In the genomic region with DNA sequence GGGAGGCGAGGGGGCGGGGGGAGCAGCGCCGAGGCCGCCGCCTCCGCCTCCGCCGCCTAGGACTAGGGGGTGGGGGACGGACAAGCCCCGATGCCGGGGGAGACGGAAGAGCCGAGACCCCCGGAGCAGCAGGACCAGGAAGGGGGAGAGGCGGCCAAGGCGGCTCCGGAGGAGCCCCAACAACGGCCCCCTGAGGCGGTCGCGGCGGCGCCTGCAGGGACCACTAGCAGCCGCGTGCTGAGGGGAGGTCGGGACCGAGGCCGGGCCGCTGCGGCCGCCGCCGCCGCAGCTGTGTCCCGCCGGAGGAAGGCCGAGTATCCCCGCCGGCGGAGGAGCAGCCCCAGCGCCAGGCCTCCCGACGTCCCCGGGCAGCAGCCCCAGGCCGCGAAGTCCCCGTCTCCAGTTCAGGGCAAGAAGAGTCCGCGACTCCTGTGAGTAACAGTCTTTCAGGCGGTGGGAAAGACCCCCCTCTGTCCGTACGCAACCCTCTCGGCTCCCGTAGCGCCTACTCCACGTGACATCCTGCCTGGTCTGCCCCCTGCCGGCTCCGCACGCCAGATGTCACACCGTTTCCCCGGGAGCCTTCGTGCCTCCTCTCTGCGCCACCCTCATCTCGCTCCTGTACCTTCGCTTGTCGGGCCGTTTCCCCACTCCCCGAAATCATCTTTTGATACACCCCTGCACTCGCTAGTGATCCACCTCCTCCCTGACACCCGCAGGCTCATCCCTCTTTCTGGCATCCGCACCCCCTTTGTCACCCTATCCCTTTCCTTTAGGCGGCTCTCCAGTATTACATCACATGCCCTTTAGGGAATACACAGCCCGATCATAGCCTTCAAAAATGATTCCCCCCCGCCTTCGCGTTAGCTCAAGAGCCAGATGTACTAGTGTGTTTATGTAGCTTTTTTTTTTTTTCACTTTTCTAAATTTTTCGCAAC, we compare ENCODE assay signal across 8 cellular contexts. TPM values are rescaled to one million over a fixed set of nuclear protein-coding genes. Genes with fewer than 3 reads are reported as not detected.
DNase-seq lines count a peak whose midpoint lies in the region; TF ChIP-seq lines count a peak whose summit lies in the region.

No MANE protein-coding gene starts in this region.

- H2BK120ac ChIP-seq in H9 (ENCODE audit: low read depth, low read length, poor library complexity, severe bottlenecking): no peak overlapping the region

- intact Hi-C loops in stomach (cut with DNase I; ENCODE audit: low total_unique reads): no loop called here

- H2BK20ac ChIP-seq in H9 (ENCODE audit: low read depth, low read length, poor library complexity, severe bottlenecking): no peak overlapping the region

- H4K5ac ChIP-seq in H9 (ENCODE audit: insufficient read length, low read depth, low read length): no peak overlapping the region

- H3K56ac ChIP-seq in H9 (ENCODE audit: insufficient read length, low read depth, low read length): no peak overlapping the region

- TF ChIP-seq CTCF in H9 (conservative IDR thresholded peaks at IDR 0.05) (peak; percentile 71), foreskin fibroblast (IDR thresholded peaks at IDR 0.05; ENCODE audit: low read depth, low read length) (peak; percentile 62), neural crest cell (conservative IDR thresholded peaks at IDR 0.05) (peak; percentile 81), stomach (IDR thresholded peaks at IDR 0.05) (peak in 6 of 7 experiments; percentile 63 to 97 (median 80))

- H3K23me2 ChIP-seq in H9 (ENCODE audit: insufficient read length, low read depth, low read length, poor library complexity, severe bottlenecking): peaks cover 4% of the 10 kb centered on the region

- H2AK5ac ChIP-seq in H9 (ENCODE audit: insufficient read length, low read length): no peak overlapping the region

- TF ChIP-seq POLR2A in Raji (IDR thresholded peaks at IDR 0.05; ENCODE audit: insufficient read depth, low read depth, low read length) (peak; percentile 96), stomach (IDR thresholded peaks at IDR 0.05) (peak in 1 of 4 donors; percentile 44)

- H3K9me3 Mint-ChIP-seq in H9 (no peaks in the 10 kb centered on the region; a peak in 2 of 5 replicates), neural crest cell (no peaks in the 10 kb centered on the region)

- peak overlapping the region; percentile 79 to 92 for H3K4me3 ChIP-seq in foreskin fibroblast (ENCODE audit: low read depth in 1 of 2, low read length in 2 of 2)
- peak overlapping the region; percentile 72 to 100 (median 94) for H3K4me3 ChIP-seq in stomach

- H3K4me3 Mint-ChIP-seq in H9 (peak overlapping the region; percentile 99 to 100), neural crest cell (peak overlapping the region; percentile 100)

- no peak overlapping the region for H3K23ac ChIP-seq in H9 (ENCODE audit: insufficient read length, low read depth, low read length)

- DNase-seq in H9 (peak; percentile 87), M059J (ENCODE audit: low read depth) (peak; percentile 86), activated gamma-delta T cell (lab: John Stamatoyannopoulos, UW) (peak; percentile 80), foreskin fibroblast (peak; percentile 87 to 96), neural crest cell (ENCODE audit: low read depth, low spot score) (peak; percentile 83), stomach (peak; percentile 91)

- H3K9me3 ChIP-seq in ES-I3 (ENCODE audit: control insufficient read depth, insufficient read depth, low read length) (no peaks in the 10 kb centered on the region), H9 (ENCODE audit: control insufficient read depth, low read depth, low read length) (no peaks in the 10 kb centered on the region), stomach (no peaks in the 10 kb centered on the region)

- H2AFZ ChIP-seq in H9 (ENCODE audit: low read length): no peak overlapping the region

- H3K36me3 Mint-ChIP-seq in H9 (ENCODE audit: insufficient read depth in 1 of 3, low read depth in 3 of 3) (peaks cover 0 to 6% (median 3%) of the 10 kb centered on the region in 3 experiments; a peak in 5 of 7 replicates), neural crest cell (ENCODE audit: low read depth) (no peaks in the 10 kb centered on the region)

- no peak overlapping the region for H4K8ac ChIP-seq in H9 (replicated peaks; ENCODE audit: insufficient read length, low read depth, low read length)

- H3K27ac Mint-ChIP-seq in H9: peak overlapping the region; percentile 89 to 99 (median 97)
- peak overlapping the region; percentile 100 for H3K27ac Mint-ChIP-seq in neural crest cell (ENCODE audit: unreplicated experiment)

- no peaks in the 10 kb centered on the region for H3K36me3 ChIP-seq in ES-I3 (ENCODE audit: insufficient read depth, low read length)
- H3K36me3 ChIP-seq in stomach: no peaks in the 10 kb centered on the region

- H2BK15ac ChIP-seq in H9 (ENCODE audit: low read depth, low read length): no peak overlapping the region

- H3K4me2 ChIP-seq in H9 (ENCODE audit: insufficient read depth, insufficient read length, low read length): peak overlapping the region; percentile 78

- H3K18ac ChIP-seq in H9 (ENCODE audit: insufficient read length, low read depth, low read length): peak overlapping the region; percentile 87

- H3K27me3 ChIP-seq in H9 (ENCODE audit: insufficient read depth, low read length) (no peaks in the 10 kb centered on the region), stomach (no peaks in the 10 kb centered on the region)

- no peak overlapping the region for H2BK5ac ChIP-seq in H9 (ENCODE audit: insufficient read length, low read length)

- H3K9ac ChIP-seq in ES-I3 (ENCODE audit: low read depth, low read length): peak overlapping the region; percentile 66
- peak overlapping the region; percentile 89 for H3K9ac ChIP-seq in H9 (ENCODE audit: extremely low read depth, insufficient read length, low read length)

- H4K20me1 ChIP-seq in H9 (ENCODE audit: control insufficient read depth, insufficient read depth, insufficient read length): no peaks in the 10 kb centered on the region

- H2BK12ac ChIP-seq in H9 (ENCODE audit: insufficient read length, low read depth, low read length): no peak overlapping the region

- H3K14ac ChIP-seq in H9 (ENCODE audit: insufficient read depth, low read length): peak overlapping the region; percentile 96

- TF ChIP-seq EP300 in stomach (IDR thresholded peaks at IDR 0.05): no peak

- no peaks in the 10 kb centered on the region; the same call in 1 of the 2 replicates for H3K27me3 Mint-ChIP-seq in H9 (ENCODE audit: low read depth)
- peaks cover 3% of the 10 kb centered on the region for H3K27me3 Mint-ChIP-seq in neural crest cell (ENCODE audit: low read depth)

- H3K79me1 ChIP-seq in H9 (ENCODE audit: insufficient read depth, low read depth, low read length, poor library complexity, severe bottlenecking): no peaks in the 10 kb centered on the region

- no peak overlapping the region for H3T11ph ChIP-seq in H9 (ENCODE audit: low read length)

- H3K4me1 ChIP-seq in ES-I3 (ENCODE audit: insufficient read depth, low read length) (no peaks in the 10 kb centered on the region), H9 (ENCODE audit: insufficient read depth, low read length) (0 out of 2 replicates have a peak, but pooled peaks cover 3% of the 10 kb centered on the region), stomach (peaks cover 16 to 77% (median 59%) of the 10 kb centered on the region in 4 donors)

- peaks cover 26 to 29% of the 10 kb centered on the region in 2 experiments for H3K4me1 Mint-ChIP-seq in H9
- H3K4me1 Mint-ChIP-seq in neural crest cell: peaks cover 49% of the 10 kb centered on the region

- peaks cover 23% of the 10 kb centered on the region; the same call in 1 of the 2 replicates for H3K79me2 ChIP-seq in H9 (ENCODE audit: insufficient read depth, low read length)

- WGBS in H9 (ENCODE audit: extremely low coverage, insufficient read length, low lambda C conversion rate): no CpG with 5 or more reads among the region's 78 CpGs
- 0 to 1% (median 1%) methylated on average over 37 to 78 of the region's 78 CpGs for WGBS in stomach, 5 donors

- H4K91ac ChIP-seq in H9 (ENCODE audit: insufficient read length, low read depth, low read length): no peak overlapping the region

- no peak overlapping the region; the same call in 1 of the 2 replicates for H3K4ac ChIP-seq in H9 (ENCODE audit: low read depth, low read length)

- peak overlapping the region; percentile 15 for H3K27ac ChIP-seq in H9 (ENCODE audit: insufficient read length, low read depth, low read length)
- peak overlapping the region; percentile 95 to 100 (median 100) for H3K27ac ChIP-seq in stomach

RNA-seq across cellular contexts. Expression of a gene that starts 0.6 kb away (rescaled TPM):
- total RNA-seq in H9 (2021) (32.6 and 32.9 TPM in 2 replicates), neural crest cell (48.0 and 51.5 TPM in 2 replicates), stomach (10 to 100 TPM; 20.4 to 67.6 (median 32.1) TPM)
- total RNA-seq in M059J (2014; rRNA removed; shearing (Covaris generic)): 59.8 and 88.9 TPM in 2 replicates
- polyA plus RNA-seq in stomach: 10 to 100 TPM in 2 of 3 donors, 1 to 10 TPM in 1; 9.4 to 27.0 (median 19.6) TPM

RNA-seq across cellular contexts. Expression of a gene that starts 3.8 kb away (rescaled TPM):
- total RNA-seq in H9 (2021) (1.4 and 1.5 TPM in 2 replicates), neural crest cell (2.9 and 3.1 TPM in 2 replicates), stomach (10 to 100 TPM in 2 of 5 donors, 1 to 10 TPM in 2, not detected in 1; 5.4 to 18.7 (median 8.7) TPM)
- 59.1 and 67.3 TPM in 2 replicates for total RNA-seq in M059J (2014; rRNA removed; shearing (Covaris generic))
- 1 to 10 TPM; 5.3 to 8.9 (median 5.9) TPM for polyA plus RNA-seq in stomach

RNA-seq across cellular contexts. Expression of a gene that starts 43.0 kb away (rescaled TPM):
- 2.4 and 3.5 TPM in 2 replicates for total RNA-seq in H9 (2021)
- 0.17 and 0.89 TPM in 2 replicates for total RNA-seq in M059J (2014; rRNA removed; shearing (Covaris generic))
- total RNA-seq in neural crest cell: 3.7 and 4.4 TPM in 2 replicates
- 1 to 10 TPM in 1 of 5 donors, not detected in 4; 3.9 TPM for total RNA-seq in stomach
- polyA plus RNA-seq in stomach: under 1 TPM; 0.25 to 0.92 (median 0.28) TPM

Comparison
In these comparisons a context has a peak if more than half of its experiments do, and no peak if none do; other contexts are left out.
1. Peak in every context shown above with its lines: DNase-seq, H3K4me3 ChIP-seq and H3K27ac ChIP-seq.